In the genomic region with DNA sequence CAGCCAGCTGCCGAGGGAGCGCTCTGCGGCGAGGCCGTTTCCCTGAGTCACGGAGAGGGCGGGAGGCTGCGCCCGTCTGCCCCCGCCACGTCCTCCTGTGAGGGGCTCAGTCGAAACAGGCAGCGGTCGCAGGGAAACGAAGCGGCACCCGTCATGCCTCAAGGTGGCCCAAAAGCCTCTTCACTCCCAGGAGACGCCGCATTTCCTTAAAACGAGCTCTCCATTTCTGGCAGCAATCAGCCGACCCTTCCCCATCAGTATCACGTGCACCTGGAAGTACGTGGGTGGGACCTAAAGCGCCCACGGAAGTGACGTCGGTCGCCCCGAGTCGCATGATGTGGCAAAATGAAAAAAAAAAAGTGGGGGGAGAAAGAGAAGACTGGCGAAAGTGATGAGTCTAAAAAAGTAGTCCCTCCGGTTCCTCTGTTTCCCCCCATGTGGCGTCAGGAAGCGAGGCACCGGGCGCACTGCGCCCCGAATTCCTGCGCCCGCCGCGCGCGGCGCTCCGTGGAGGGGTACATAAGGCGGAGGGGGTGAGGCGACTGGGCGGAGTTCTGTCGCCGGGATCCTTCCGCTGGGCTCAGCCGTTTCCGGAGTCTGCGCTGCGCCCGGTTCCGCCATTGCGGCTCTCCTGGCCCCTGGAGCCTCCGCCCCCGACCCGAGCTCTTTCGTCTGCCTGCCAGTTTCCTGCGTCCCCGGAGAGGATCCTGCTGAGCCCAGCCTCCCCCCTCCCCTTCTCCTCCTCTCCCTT, we compare ENCODE assay signal across 1 cellular context.
A peak's percentile ranks its signal among the peaks of the same experiment; 100 is the strongest.
TF ChIP-seq lines count a peak whose summit lies in the region.

A gene (plus strand): TSS at position 583 of the 751 bp plus-strand sequence. CDS start 237 bp downstream, outside the sequence.

TF ChIP-seq in K562, 482 proteins besides CTCF, POLR2A, EP300 and RAD21 (continued from another document and continues in another):
- TF ChIP-seq, protein P1, sequence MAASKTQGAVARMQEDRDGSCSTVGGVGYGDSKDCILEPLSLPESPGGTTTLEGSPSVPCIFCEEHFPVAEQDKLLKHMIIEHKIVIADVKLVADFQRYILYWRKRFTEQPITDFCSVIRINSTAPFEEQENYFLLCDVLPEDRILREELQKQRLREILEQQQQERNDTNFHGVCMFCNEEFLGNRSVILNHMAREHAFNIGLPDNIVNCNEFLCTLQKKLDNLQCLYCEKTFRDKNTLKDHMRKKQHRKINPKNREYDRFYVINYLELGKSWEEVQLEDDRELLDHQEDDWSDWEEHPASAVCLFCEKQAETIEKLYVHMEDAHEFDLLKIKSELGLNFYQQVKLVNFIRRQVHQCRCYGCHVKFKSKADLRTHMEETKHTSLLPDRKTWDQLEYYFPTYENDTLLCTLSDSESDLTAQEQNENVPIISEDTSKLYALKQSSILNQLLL (CRISPR knock-in tag; IDR thresholded peaks at IDR 0.05; ENCODE audit: borderline replicate concordance), result no peak
- TF ChIP-seq KHSRP (IDR thresholded peaks at IDR 0.05), result 0 out of 2 replicates have a peak, but pooled peaks have one; percentile 28
- no peak for TF ChIP-seq SMAD3 (CRISPR knock-in tag; conservative IDR thresholded peaks at IDR 0.05)
- no peak; the same call in 1 of the 2 replicates for TF ChIP-seq ZNF274 (IDR thresholded peaks at IDR 0.05; ENCODE audit: borderline replicate concordance, low read depth, low read length)
- no peak for TF ChIP-seq ZNF778 (CRISPR knock-in tag; IDR thresholded peaks at IDR 0.05)
- TF ChIP-seq HIVEP1 (CRISPR knock-in tag; IDR thresholded peaks at IDR 0.05), result peak; percentile 30; the same call in 1 of the 2 replicates
- TF ChIP-seq FUS (optimal IDR thresholded peaks at IDR 0.05; ENCODE audit: low read depth, low read length), result no peak
- TF ChIP-seq, protein P2, sequence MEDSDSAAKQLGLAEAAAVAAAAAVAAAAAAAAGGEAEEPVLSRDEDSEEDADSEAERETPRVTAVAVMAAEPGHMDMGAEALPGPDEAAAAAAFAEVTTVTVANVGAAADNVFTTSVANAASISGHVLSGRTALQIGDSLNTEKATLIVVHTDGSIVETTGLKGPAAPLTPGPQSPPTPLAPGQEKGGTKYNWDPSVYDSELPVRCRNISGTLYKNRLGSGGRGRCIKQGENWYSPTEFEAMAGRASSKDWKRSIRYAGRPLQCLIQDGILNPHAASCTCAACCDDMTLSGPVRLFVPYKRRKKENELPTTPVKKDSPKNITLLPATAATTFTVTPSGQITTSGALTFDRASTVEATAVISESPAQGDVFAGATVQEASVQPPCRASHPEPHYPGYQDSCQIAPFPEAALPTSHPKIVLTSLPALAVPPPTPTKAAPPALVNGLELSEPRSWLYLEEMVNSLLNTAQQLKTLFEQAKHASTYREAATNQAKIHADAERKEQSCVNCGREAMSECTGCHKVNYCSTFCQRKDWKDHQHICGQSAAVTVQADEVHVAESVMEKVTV (CRISPR knock-in tag; IDR thresholded peaks at IDR 0.05), result no peak
- TF ChIP-seq BCOR (IDR thresholded peaks at IDR 0.05), result peak; percentile 78; the same call in 1 of the 2 replicates
- peak; percentile 68 for TF ChIP-seq DIDO1 (tag; IDR thresholded peaks at IDR 0.05; ENCODE audit: low read depth)
- TF ChIP-seq TCF7 (IDR thresholded peaks at IDR 0.05; ENCODE audit: borderline replicate concordance), result peak; percentile 70; the same call in 1 of the 2 replicates
- TF ChIP-seq, protein P3, sequence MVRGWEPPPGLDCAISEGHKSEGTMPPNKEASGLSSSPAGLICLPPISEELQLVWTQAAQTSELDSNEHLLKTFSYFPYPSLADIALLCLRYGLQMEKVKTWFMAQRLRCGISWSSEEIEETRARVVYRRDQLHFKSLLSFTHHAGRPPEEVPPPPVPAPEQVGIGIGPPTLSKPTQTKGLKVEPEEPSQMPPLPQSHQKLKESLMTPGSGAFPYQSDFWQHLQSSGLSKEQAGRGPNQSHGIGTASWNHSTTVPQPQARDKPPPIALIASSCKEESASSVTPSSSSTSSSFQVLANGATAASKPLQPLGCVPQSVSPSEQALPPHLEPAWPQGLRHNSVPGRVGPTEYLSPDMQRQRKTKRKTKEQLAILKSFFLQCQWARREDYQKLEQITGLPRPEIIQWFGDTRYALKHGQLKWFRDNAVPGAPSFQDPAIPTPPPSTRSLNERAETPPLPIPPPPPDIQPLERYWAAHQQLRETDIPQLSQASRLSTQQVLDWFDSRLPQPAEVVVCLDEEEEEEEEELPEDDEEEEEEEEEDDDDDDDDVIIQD (CRISPR knock-in tag; IDR thresholded peaks at IDR 0.05), result no peak
- TF ChIP-seq FIP1L1 (IDR thresholded peaks at IDR 0.05; ENCODE audit: low read depth, low read length, poor library complexity, severe bottlenecking), result peak; percentile 99
- peak; percentile 92 for TF ChIP-seq POLR2H (tag; IDR thresholded peaks at IDR 0.05; ENCODE audit: low read depth)
- TF ChIP-seq CBX8 (IDR thresholded peaks at IDR 0.05; ENCODE audit: borderline replicate concordance, extremely low read depth, low read depth, low read length, poor library complexity, severe bottlenecking), result no peak
- TF ChIP-seq ZNF780A (CRISPR knock-in tag; IDR thresholded peaks at IDR 0.05), result no peak
- TF ChIP-seq, protein P4, sequence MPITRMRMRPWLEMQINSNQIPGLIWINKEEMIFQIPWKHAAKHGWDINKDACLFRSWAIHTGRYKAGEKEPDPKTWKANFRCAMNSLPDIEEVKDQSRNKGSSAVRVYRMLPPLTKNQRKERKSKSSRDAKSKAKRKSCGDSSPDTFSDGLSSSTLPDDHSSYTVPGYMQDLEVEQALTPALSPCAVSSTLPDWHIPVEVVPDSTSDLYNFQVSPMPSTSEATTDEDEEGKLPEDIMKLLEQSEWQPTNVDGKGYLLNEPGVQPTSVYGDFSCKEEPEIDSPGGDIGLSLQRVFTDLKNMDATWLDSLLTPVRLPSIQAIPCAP (CRISPR knock-in tag; IDR thresholded peaks at IDR 0.05; ENCODE audit: borderline replicate concordance), result no peak
- 0 out of 2 replicates have a peak, but pooled peaks have one; percentile 40 for TF ChIP-seq NR1H2 (CRISPR knock-in tag; IDR thresholded peaks at IDR 0.05)
- no peak for TF ChIP-seq EZH2 (IDR thresholded peaks at IDR 0.05; ENCODE audit: borderline replicate concordance, low read depth, low read length)
- TF ChIP-seq ZNF354B (CRISPR knock-in tag; IDR thresholded peaks at IDR 0.05), result no peak
- no peak for TF ChIP-seq ZFP30 (CRISPR knock-in tag; IDR thresholded peaks at IDR 0.05; ENCODE audit: borderline replicate concordance)
- TF ChIP-seq, protein P5, sequence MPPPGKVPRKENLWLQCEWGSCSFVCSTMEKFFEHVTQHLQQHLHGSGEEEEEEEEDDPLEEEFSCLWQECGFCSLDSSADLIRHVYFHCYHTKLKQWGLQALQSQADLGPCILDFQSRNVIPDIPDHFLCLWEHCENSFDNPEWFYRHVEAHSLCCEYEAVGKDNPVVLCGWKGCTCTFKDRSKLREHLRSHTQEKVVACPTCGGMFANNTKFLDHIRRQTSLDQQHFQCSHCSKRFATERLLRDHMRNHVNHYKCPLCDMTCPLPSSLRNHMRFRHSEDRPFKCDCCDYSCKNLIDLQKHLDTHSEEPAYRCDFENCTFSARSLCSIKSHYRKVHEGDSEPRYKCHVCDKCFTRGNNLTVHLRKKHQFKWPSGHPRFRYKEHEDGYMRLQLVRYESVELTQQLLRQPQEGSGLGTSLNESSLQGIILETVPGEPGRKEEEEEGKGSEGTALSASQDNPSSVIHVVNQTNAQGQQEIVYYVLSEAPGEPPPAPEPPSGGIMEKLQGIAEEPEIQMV (tag; conservative IDR thresholded peaks at IDR 0.05; ENCODE audit: low read depth), result no peak
- no peak for TF ChIP-seq BMI1 (IDR thresholded peaks at IDR 0.05; ENCODE audit: low read length)
- TF ChIP-seq NUFIP1 (IDR thresholded peaks at IDR 0.05; ENCODE audit: partially characterized antibody), result no peak
- no peak for TF ChIP-seq NFXL1 (CRISPR knock-in tag; IDR thresholded peaks at IDR 0.05)
- TF ChIP-seq SIX5 (IDR thresholded peaks at IDR 0.05; ENCODE audit: borderline replicate concordance in 1 of 2, insufficient read depth in 1 of 2, low read depth in 1 of 2, low read length in 2 of 2), result peak in 1 of 2 experiments; percentile 26; a peak in 1 of 4 replicates
- TF ChIP-seq GATAD2B (IDR thresholded peaks at IDR 0.05; ENCODE audit: borderline replicate concordance), result peak; percentile 72; the same call in 1 of the 2 replicates
- TF ChIP-seq, protein P6, sequence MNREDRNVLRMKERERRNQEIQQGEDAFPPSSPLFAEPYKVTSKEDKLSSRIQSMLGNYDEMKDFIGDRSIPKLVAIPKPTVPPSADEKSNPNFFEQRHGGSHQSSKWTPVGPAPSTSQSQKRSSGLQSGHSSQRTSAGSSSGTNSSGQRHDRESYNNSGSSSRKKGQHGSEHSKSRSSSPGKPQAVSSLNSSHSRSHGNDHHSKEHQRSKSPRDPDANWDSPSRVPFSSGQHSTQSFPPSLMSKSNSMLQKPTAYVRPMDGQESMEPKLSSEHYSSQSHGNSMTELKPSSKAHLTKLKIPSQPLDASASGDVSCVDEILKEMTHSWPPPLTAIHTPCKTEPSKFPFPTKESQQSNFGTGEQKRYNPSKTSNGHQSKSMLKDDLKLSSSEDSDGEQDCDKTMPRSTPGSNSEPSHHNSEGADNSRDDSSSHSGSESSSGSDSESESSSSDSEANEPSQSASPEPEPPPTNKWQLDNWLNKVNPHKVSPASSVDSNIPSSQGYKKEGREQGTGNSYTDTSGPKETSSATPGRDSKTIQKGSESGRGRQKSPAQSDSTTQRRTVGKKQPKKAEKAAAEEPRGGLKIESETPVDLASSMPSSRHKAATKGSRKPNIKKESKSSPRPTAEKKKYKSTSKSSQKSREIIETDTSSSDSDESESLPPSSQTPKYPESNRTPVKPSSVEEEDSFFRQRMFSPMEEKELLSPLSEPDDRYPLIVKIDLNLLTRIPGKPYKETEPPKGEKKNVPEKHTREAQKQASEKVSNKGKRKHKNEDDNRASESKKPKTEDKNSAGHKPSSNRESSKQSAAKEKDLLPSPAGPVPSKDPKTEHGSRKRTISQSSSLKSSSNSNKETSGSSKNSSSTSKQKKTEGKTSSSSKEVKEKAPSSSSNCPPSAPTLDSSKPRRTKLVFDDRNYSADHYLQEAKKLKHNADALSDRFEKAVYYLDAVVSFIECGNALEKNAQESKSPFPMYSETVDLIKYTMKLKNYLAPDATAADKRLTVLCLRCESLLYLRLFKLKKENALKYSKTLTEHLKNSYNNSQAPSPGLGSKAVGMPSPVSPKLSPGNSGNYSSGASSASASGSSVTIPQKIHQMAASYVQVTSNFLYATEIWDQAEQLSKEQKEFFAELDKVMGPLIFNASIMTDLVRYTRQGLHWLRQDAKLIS (CRISPR knock-in tag; IDR thresholded peaks at IDR 0.05), result peak; percentile 96
- TF ChIP-seq HDAC6 (IDR thresholded peaks at IDR 0.05; ENCODE audit: low read depth, low read length), result no peak
- no peak for TF ChIP-seq ZNF75A (CRISPR knock-in tag; IDR thresholded peaks at IDR 0.05)
- TF ChIP-seq ZNF431 (CRISPR knock-in tag; IDR thresholded peaks at IDR 0.05), result peak; percentile 48
- TF ChIP-seq KAT8 (IDR thresholded peaks at IDR 0.05; ENCODE audit: low read depth), result no peak
- peak; percentile 87 for TF ChIP-seq POLR2B (IDR thresholded peaks at IDR 0.05; ENCODE audit: low read depth, partially characterized antibody)
- peak in 1 of 2 experiments; percentile 88; a peak in 1 of 4 replicates for TF ChIP-seq HDAC1 (IDR thresholded peaks at IDR 0.05)
- no peak for TF ChIP-seq TCF7L2 (IDR thresholded peaks at IDR 0.05; ENCODE audit: low read depth, low read length)
- TF ChIP-seq FOXP1 (CRISPR knock-in tag; IDR thresholded peaks at IDR 0.05), result peak; percentile 63
- no peak for TF ChIP-seq BCL6 (CRISPR knock-in tag; IDR thresholded peaks at IDR 0.05)
- TF ChIP-seq, protein P7, sequence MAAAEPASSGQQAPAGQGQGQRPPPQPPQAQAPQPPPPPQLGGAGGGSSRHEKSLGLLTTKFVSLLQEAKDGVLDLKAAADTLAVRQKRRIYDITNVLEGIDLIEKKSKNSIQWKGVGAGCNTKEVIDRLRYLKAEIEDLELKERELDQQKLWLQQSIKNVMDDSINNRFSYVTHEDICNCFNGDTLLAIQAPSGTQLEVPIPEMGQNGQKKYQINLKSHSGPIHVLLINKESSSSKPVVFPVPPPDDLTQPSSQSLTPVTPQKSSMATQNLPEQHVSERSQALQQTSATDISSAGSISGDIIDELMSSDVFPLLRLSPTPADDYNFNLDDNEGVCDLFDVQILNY (CRISPR knock-in tag; IDR thresholded peaks at IDR 0.05), result no peak
- 0 out of 2 replicates have a peak, but pooled peaks have one; percentile 17 for TF ChIP-seq LARP7 (IDR thresholded peaks at IDR 0.05)
- TF ChIP-seq MAZ (CRISPR knock-in tag; conservative IDR thresholded peaks at IDR 0.05 in 1 of 2, IDR thresholded peaks at IDR 0.05 in 1 of 2), result peak; percentile 94 to 96
- TF ChIP-seq, protein P8, sequence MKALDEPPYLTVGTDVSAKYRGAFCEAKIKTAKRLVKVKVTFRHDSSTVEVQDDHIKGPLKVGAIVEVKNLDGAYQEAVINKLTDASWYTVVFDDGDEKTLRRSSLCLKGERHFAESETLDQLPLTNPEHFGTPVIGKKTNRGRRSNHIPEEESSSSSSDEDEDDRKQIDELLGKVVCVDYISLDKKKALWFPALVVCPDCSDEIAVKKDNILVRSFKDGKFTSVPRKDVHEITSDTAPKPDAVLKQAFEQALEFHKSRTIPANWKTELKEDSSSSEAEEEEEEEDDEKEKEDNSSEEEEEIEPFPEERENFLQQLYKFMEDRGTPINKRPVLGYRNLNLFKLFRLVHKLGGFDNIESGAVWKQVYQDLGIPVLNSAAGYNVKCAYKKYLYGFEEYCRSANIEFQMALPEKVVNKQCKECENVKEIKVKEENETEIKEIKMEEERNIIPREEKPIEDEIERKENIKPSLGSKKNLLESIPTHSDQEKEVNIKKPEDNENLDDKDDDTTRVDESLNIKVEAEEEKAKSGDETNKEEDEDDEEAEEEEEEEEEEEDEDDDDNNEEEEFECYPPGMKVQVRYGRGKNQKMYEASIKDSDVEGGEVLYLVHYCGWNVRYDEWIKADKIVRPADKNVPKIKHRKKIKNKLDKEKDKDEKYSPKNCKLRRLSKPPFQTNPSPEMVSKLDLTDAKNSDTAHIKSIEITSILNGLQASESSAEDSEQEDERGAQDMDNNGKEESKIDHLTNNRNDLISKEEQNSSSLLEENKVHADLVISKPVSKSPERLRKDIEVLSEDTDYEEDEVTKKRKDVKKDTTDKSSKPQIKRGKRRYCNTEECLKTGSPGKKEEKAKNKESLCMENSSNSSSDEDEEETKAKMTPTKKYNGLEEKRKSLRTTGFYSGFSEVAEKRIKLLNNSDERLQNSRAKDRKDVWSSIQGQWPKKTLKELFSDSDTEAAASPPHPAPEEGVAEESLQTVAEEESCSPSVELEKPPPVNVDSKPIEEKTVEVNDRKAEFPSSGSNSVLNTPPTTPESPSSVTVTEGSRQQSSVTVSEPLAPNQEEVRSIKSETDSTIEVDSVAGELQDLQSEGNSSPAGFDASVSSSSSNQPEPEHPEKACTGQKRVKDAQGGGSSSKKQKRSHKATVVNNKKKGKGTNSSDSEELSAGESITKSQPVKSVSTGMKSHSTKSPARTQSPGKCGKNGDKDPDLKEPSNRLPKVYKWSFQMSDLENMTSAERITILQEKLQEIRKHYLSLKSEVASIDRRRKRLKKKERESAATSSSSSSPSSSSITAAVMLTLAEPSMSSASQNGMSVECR (CRISPR knock-in tag; IDR thresholded peaks at IDR 0.05), result peak; percentile 92
- TF ChIP-seq NFATC3 (IDR thresholded peaks at IDR 0.05), result no peak
- TF ChIP-seq NR2F6 (CRISPR knock-in tag; IDR thresholded peaks at IDR 0.05), result no peak
- no peak for TF ChIP-seq ZNF408 (CRISPR knock-in tag; IDR thresholded peaks at IDR 0.05; ENCODE audit: low read depth)
- no peak for TF ChIP-seq ZNF76 (CRISPR knock-in tag; IDR thresholded peaks at IDR 0.05; ENCODE audit: borderline replicate concordance)
- TF ChIP-seq HMGN3 (IDR thresholded peaks at IDR 0.05; ENCODE audit: borderline replicate concordance, extremely low read depth, insufficient read length, low read depth, low read length), result peak; percentile 85
- TF ChIP-seq SMARCA4 (IDR thresholded peaks at IDR 0.05), result peak; percentile 69
- peak; percentile 93 for TF ChIP-seq RBM39 (optimal IDR thresholded peaks at IDR 0.05; ENCODE audit: low read depth, low read length)
- no peak for TF ChIP-seq MIER1 (IDR thresholded peaks at IDR 0.05; ENCODE audit: low read depth)
- TF ChIP-seq ZNF445 (CRISPR knock-in tag; IDR thresholded peaks at IDR 0.05; ENCODE audit: low read depth), result no peak
